1 cellular context compared by ENCODE assay signal in the genomic region with DNA sequence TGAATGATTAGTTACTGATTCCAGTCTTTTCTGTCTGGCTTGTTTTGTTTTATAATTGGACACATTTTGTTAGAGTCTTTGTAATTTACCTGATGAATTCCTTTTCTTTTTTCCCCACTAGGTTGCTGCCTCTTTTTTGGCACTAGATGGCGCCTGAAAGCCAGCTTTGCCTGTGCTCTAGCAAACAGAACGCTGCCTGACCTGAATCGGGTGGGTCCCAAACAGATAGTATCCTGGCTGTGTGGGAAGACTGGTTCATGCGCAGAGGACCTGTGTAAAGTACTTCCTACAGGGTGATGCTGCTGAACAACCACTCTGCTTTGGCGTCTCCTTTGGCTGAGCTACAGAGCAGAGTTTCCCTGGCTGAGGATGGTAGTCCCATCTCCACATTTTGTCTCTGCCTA.
TF ChIP-seq lines count a peak whose summit lies in the region.

No MANE protein-coding gene starts in this region.

TF ChIP-seq in K562, 482 proteins besides CTCF, POLR2A, EP300 and RAD21 (continued from another document):
- TF ChIP-seq SMC3 (conservative IDR thresholded peaks at IDR 0.05; ENCODE audit: insufficient read depth, low read depth, low read length) (0 out of 2 replicates have a peak, but pooled peaks have one; percentile 31), STAG1 (CRISPR knock-in tag; IDR thresholded peaks at IDR 0.05; ENCODE audit: borderline replicate concordance) (peak; percentile 23; the same call in 1 of the 2 replicates), NFE2L1 (tag; IDR thresholded peaks at IDR 0.05; ENCODE audit: borderline replicate concordance, low read depth) (no peak), GATAD2A (IDR thresholded peaks at IDR 0.05) (no peak)
- TF ChIP-seq, protein P1, sequence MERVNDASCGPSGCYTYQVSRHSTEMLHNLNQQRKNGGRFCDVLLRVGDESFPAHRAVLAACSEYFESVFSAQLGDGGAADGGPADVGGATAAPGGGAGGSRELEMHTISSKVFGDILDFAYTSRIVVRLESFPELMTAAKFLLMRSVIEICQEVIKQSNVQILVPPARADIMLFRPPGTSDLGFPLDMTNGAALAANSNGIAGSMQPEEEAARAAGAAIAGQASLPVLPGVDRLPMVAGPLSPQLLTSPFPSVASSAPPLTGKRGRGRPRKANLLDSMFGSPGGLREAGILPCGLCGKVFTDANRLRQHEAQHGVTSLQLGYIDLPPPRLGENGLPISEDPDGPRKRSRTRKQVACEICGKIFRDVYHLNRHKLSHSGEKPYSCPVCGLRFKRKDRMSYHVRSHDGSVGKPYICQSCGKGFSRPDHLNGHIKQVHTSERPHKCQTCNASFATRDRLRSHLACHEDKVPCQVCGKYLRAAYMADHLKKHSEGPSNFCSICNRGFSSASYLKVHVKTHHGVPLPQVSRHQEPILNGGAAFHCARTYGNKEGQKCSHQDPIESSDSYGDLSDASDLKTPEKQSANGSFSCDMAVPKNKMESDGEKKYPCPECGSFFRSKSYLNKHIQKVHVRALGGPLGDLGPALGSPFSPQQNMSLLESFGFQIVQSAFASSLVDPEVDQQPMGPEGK (CRISPR knock-in tag; IDR thresholded peaks at IDR 0.05; ENCODE audit: borderline replicate concordance) = no peak
- TF ChIP-seq, protein P2, sequence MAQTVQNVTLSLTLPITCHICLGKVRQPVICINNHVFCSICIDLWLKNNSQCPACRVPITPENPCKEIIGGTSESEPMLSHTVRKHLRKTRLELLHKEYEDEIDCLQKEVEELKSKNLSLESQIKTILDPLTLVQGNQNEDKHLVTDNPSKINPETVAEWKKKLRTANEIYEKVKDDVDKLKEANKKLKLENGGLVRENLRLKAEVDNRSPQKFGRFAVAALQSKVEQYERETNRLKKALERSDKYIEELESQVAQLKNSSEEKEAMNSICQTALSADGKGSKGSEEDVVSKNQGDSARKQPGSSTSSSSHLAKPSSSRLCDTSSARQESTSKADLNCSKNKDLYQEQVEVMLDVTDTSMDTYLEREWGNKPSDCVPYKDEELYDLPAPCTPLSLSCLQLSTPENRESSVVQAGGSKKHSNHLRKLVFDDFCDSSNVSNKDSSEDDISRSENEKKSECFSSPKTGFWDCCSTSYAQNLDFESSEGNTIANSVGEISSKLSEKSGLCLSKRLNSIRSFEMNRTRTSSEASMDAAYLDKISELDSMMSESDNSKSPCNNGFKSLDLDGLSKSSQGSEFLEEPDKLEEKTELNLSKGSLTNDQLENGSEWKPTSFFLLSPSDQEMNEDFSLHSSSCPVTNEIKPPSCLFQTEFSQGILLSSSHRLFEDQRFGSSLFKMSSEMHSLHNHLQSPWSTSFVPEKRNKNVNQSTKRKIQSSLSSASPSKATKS (CRISPR knock-in tag; IDR thresholded peaks at IDR 0.05) = no peak
TF ChIP-seq in K562: peak in this region for 6.
